Comparison of ENCODE assay signal across 8 cellular contexts in the genomic region with DNA sequence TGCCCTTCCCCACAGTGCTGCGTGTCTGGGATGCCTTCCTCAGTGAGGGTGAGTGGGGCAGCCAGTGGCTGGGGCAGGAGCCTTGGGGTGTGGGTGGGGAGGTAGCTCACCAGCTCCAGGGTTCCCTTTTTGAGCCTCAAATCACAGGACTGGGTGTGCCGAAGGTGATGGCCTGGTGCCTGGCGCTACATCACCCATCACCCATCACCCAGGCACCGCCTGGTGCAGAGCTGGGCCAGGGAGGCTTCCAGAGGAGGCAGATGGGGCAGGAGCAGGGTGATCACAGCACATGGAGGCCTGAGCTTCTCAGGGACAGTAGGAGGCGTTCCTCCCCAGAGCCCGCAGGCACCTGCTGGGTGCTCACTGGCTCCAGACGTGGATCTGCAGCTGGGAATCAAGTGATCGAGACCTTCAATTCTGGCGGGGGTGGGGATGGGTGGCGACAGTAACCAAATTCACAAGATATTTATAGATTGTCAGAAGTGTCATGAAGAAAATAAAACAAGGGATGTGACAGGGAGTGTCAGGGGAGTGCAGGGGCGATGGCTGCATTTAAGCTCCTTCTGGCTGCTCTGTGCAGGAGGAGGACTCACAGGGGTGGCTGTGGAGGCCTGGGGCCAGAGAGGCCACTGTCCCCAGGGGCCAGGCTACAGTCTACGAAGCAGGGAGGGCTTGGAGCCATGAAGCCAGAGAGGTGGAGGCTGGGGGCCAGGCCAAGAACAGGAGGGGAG. TPM values are rescaled to one million over a fixed set of nuclear protein-coding genes. Genes with fewer than 3 reads are reported as not detected.
DNase-seq lines count a peak whose midpoint lies in the region; ATAC-seq and TF ChIP-seq lines count a peak whose summit lies in the region.
"Had no signal": no experiment of that assay in that cellular context is flagged by ENCODE, and none has a peak within 500 bp of the region (broad histone marks: within the 10 kb centered on the region; RNA-seq: fewer than 3 reads in every experiment).

No MANE protein-coding gene starts in this region.

- H3K27ac ChIP-seq in angular gyrus (ENCODE audit: low read depth, low read length) (peak overlapping the region; percentile 100), neuronal stem cell (replicated peaks; ENCODE audit: low read length) (no peak overlapping the region)
- H3K27ac ChIP-seq: epithelial cell of prostate had no signal

- H3K4me1 ChIP-seq in neuronal stem cell (ENCODE audit: control insufficient read depth in 2 of 2, insufficient read depth in 1 of 2, low read depth in 1 of 2, low read length in 2 of 2) = peaks cover 16 to 24% of the 10 kb centered on the region in 2 donors

- H3K27ac Mint-ChIP-seq in WTC11 = no peak overlapping the region

- peak overlapping the region; percentile 53 for H3K4ac ChIP-seq in neuronal stem cell (ENCODE audit: low read length)

- peak overlapping the region; percentile 22 for H2BK12ac ChIP-seq in neuronal stem cell (ENCODE audit: low read length)

- H3K9me3 ChIP-seq in neuronal stem cell (replicated peaks in 1 of 2; ENCODE audit: control insufficient read depth in 2 of 2, insufficient read depth in 1 of 2, low read depth in 1 of 2, low read length in 2 of 2) = no peaks in the 10 kb centered on the region

- peak overlapping the region; percentile 47 for H2BK120ac ChIP-seq in neuronal stem cell (ENCODE audit: low read depth, low read length)

- no CpG with 5 or more reads among the region's 12 CpGs for WGBS in neuronal stem cell (ENCODE audit: extremely low coverage in 2 of 2, insufficient read length in 2 of 2, insufficient replicate concordance in 1 of 2), 2 donors

- H3K9me3 Mint-ChIP-seq in WTC11 = no peaks in the 10 kb centered on the region

- peak overlapping the region; percentile 80 for H3K23ac ChIP-seq in neuronal stem cell (ENCODE audit: low read depth, low read length, poor library complexity)

- no peak overlapping the region for H4K91ac ChIP-seq in neuronal stem cell (ENCODE audit: low read depth, low read length, poor library complexity)

- H3K27me3 ChIP-seq in neuronal stem cell (ENCODE audit: control insufficient read depth in 3 of 3, insufficient read depth in 3 of 3, low read depth in 1 of 3, low read length in 3 of 3) = no peaks in the 10 kb centered on the region

- no peak overlapping the region for H4K8ac ChIP-seq in neuronal stem cell (ENCODE audit: low read depth, low read length)

- H3K4me3 ChIP-seq in neuronal stem cell (ENCODE audit: low read length in 2 of 2) = no peak overlapping the region

- H2AFZ ChIP-seq in neuronal stem cell (ENCODE audit: low read length) = no peak overlapping the region

- H3K27me3 Mint-ChIP-seq in WTC11 (ENCODE audit: low read depth) = peaks cover 8% of the 10 kb centered on the region

- DNase-seq in GM10248 (ENCODE audit: extremely low spot score) = no peak
- DNase-seq in NAMALWA (ENCODE audit: low spot score) = peak; percentile 70
- DNase-seq in neuronal stem cell (ENCODE audit: low spot score) = no peak
- no peak for DNase-seq in epidermal melanocyte (ENCODE audit: insufficient read length, low spot score)
- DNase-seq in WTC11 (ENCODE audit: low spot score) = no peak
- no peak for DNase-seq in OCI-M2 (lab: John Stamatoyannopoulos, UW; ENCODE audit: unreplicated experiment)

- H3K9ac ChIP-seq in neuronal stem cell (ENCODE audit: low read depth, low read length, poor library complexity) = no peak overlapping the region

- no peak overlapping the region for H3K4me3 Mint-ChIP-seq in WTC11

- H3K18ac ChIP-seq in neuronal stem cell (ENCODE audit: low read length) = peak overlapping the region; percentile 64

- peak overlapping the region; percentile 90 for H2AK5ac ChIP-seq in neuronal stem cell (ENCODE audit: low read depth, low read length)

- ATAC-seq in WTC11 = no peak

- H3K4me2 ChIP-seq in neuronal stem cell (ENCODE audit: insufficient read depth, low read length, poor library complexity, severe bottlenecking) = no peak overlapping the region

- CTCF ChIA-PET in GM10248 (lab: Yijun Ruan, JAX) (interaction anchor here (0.9 to 3.4 kb wide), 7 partner anchors 10 to 95 kb away, joined by 3 to 21 read pairs (median 3); no protein-coding TSS in a partner anchor), WTC11 (lab: Charles Lee) (interaction anchor here (0.8 to 1.4 kb wide), 6 partner anchors 11 to 63 kb away, joined by 3 to 7 read pairs (median 3); no protein-coding TSS in a partner anchor)

- H3K79me1 ChIP-seq in neuronal stem cell (ENCODE audit: low read depth, low read length) = peaks cover 2% of the 10 kb centered on the region

- peak overlapping the region; percentile 38 for H3K14ac ChIP-seq in neuronal stem cell (ENCODE audit: low read length)

- TF ChIP-seq CTCF in GM10248 (IDR thresholded peaks at IDR 0.05; ENCODE audit: control extremely low read depth, extremely low read depth, low read depth, missing control alignments) (peak; percentile 28), WTC11 (IDR thresholded peaks at IDR 0.05) (no peak)

- no peaks in the 10 kb centered on the region for H3K36me3 Mint-ChIP-seq in WTC11

- H2BK15ac ChIP-seq in neuronal stem cell (ENCODE audit: low read length) = peak overlapping the region; percentile 67

- H3K36me3 ChIP-seq in neuronal stem cell (replicated peaks in 1 of 2; ENCODE audit: control insufficient read depth in 2 of 2, insufficient read depth in 2 of 2, low read length in 2 of 2) = no peaks in the 10 kb centered on the region

- POLR2A ChIA-PET in GM10248 (lab: Yijun Ruan, JAX) (interaction anchor here (0.6 kb wide), 1 partner anchor 14 kb away, joined by 3 read pairs; no protein-coding TSS in a partner anchor), WTC11 (lab: Charles Lee) (interaction anchor here (1.3 to 1.5 kb wide), 2 partner anchors 11 to 13 kb away, joined by 3 to 7 read pairs; no protein-coding TSS in a partner anchor)

- peak overlapping the region; percentile 53 for H2BK5ac ChIP-seq in neuronal stem cell (ENCODE audit: low read length)

- H3K4me1 Mint-ChIP-seq in WTC11 = peaks cover 18% of the 10 kb centered on the region

TF ChIP-seq in WTC11, 78 proteins besides CTCF, POLR2A, EP300 and RAD21 (continues in another document):
- TF ChIP-seq CBFB (CRISPR knock-in tag; IDR thresholded peaks at IDR 0.05; ENCODE audit: low read depth) = no peak
- TF ChIP-seq, protein P1, sequence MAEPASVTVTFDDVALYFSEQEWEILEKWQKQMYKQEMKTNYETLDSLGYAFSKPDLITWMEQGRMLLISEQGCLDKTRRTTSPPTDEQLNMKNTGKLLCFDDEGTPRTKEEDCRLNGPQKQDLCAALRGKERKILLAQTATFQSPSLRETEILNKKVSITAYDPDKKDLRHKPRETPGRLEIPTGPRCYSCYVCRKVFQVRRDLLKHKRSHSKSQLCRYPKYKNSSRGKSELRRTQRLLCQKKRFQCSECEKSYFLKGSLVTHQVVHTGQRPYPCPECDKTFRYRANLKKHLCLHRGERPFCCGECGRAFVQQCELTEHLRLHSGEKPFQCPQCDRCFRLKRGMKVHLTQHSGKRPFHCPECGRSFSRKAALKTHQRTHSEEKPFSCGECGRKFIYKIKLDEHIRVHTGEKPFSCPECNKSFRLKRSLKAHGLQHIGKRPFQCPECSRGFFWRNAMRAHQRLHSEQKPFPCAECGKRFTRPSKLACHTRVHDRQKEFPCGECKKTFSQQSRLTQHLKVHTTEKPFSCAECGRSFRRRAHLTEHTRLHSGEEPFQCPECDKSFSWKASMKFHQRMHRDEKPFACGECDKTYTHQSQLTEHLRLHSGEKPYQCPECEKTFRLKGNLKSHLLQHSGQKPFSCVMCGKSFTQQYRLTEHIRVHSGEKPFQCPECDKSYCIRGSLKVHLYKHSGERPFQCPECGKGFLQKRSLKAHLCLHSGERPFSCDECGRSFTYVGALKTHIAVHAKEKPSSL (CRISPR knock-in tag; conservative IDR thresholded peaks at IDR 0.05) = no peak
- TF ChIP-seq KAT7 (CRISPR knock-in tag; IDR thresholded peaks at IDR 0.05; ENCODE audit: borderline replicate concordance) = no peak
- TF ChIP-seq, protein P2, sequence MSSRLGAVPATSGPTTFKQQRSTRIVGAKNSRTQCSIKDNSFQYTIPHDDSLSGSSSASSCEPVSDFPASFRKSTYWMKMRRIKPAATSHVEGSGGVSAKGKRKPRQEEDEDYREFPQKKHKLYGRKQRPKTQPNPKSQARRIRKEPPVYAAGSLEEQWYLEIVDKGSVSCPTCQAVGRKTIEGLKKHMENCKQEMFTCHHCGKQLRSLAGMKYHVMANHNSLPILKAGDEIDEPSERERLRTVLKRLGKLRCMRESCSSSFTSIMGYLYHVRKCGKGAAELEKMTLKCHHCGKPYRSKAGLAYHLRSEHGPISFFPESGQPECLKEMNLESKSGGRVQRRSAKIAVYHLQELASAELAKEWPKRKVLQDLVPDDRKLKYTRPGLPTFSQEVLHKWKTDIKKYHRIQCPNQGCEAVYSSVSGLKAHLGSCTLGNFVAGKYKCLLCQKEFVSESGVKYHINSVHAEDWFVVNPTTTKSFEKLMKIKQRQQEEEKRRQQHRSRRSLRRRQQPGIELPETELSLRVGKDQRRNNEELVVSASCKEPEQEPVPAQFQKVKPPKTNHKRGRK (CRISPR knock-in tag; IDR thresholded peaks at IDR 0.05; ENCODE audit: borderline replicate concordance) = no peak
- TF ChIP-seq, protein P3, sequence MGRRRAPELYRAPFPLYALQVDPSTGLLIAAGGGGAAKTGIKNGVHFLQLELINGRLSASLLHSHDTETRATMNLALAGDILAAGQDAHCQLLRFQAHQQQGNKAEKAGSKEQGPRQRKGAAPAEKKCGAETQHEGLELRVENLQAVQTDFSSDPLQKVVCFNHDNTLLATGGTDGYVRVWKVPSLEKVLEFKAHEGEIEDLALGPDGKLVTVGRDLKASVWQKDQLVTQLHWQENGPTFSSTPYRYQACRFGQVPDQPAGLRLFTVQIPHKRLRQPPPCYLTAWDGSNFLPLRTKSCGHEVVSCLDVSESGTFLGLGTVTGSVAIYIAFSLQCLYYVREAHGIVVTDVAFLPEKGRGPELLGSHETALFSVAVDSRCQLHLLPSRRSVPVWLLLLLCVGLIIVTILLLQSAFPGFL (CRISPR knock-in tag; IDR thresholded peaks at IDR 0.05; ENCODE audit: borderline replicate concordance) = no peak
- TF ChIP-seq PRRX2 (CRISPR knock-in tag; IDR thresholded peaks at IDR 0.05) = no peak

RNA-seq across cellular contexts. Expression of a gene that starts 3.3 kb away (rescaled TPM):
- 0.36 TPM for polyA plus RNA-seq in neuronal stem cell (2013, experiment 1 of 2)
- 0.53 TPM for polyA plus RNA-seq in neuronal stem cell (2013, experiment 2 of 2)
- 0.72 to 1.0 TPM (median 0.96 TPM) in 3 replicates for total RNA-seq in WTC11 (2021)

RNA-seq across cellular contexts. Expression of a gene that starts 5.5 kb away (rescaled TPM):
- polyA plus RNA-seq in neuronal stem cell (2013, experiment 1 of 2) = 114 TPM
- polyA plus RNA-seq in neuronal stem cell (2013, experiment 2 of 2) = 112 TPM
- total RNA-seq in WTC11 (2021) = 220 to 222 TPM (median 221 TPM) in 3 replicates

RNA-seq across cellular contexts. Expression of a gene that starts 8.3 kb away (rescaled TPM):
- 0.11 TPM for polyA plus RNA-seq in neuronal stem cell (2013, experiment 1 of 2)
- polyA plus RNA-seq in neuronal stem cell (2013, experiment 2 of 2) = 0.10 TPM
- 1.3 to 2.6 TPM (median 2.4 TPM) in 3 replicates for total RNA-seq in WTC11 (2021)

RNA-seq across cellular contexts. Expression of a gene that starts 15.3 kb away (rescaled TPM):
- 29.1 TPM for polyA plus RNA-seq in neuronal stem cell (2013, experiment 1 of 2)
- 29.1 TPM for polyA plus RNA-seq in neuronal stem cell (2013, experiment 2 of 2)
- 25.7 to 45.5 TPM (median 26.7 TPM) in 3 replicates for total RNA-seq in WTC11 (2021)

RNA-seq across cellular contexts. Expression of a gene that starts 21.2 kb away (rescaled TPM):
- polyA plus RNA-seq in neuronal stem cell (2013, experiment 1 of 2) = 26.4 TPM
- polyA plus RNA-seq in neuronal stem cell (2013, experiment 2 of 2) = 24.3 TPM
- total RNA-seq in WTC11 (2021) = 44.3 to 54.7 TPM (median 50.2 TPM) in 3 replicates
